In genomic region chr11:111829185-111829968, GRCh38 we compare ENCODE assay signal across 14 cellular contexts. TPM values are rescaled to one million over a fixed set of nuclear protein-coding genes. Genes with fewer than 3 reads are reported as not detected.
DNase-seq lines count a peak whose midpoint lies in the region; ATAC-seq and TF ChIP-seq lines count a peak whose summit lies in the region.
"Had no signal": no experiment of that assay in that cellular context is flagged by ENCODE, and none has a peak within 500 bp of the region (broad histone marks: within the 10 kb centered on the region; RNA-seq: fewer than 3 reads in every experiment).

No MANE protein-coding gene starts in this region.

- H3K36me3 ChIP-seq in stomach smooth muscle (ENCODE audit: control insufficient read depth in 2 of 2, insufficient read depth in 2 of 2, low read length in 2 of 2) (peaks cover 4 to 5% of the 10 kb centered on the region in 2 donors), prostate gland (no peaks in the 10 kb centered on the region)

- peak; percentile 7 for DNase-seq in activated naive CD4-positive, alpha-beta T cell treated with anti-CD3 and anti-CD28 coated beads for 36 hours
- DNase-seq in activated naive CD4-positive, alpha-beta T cell treated with Interleukin-2 at 50 U/mL for 16 hours = no peak
- DNase-seq in iPS-NIHi11 (ENCODE audit: low spot score) (no peak), prostate gland (ENCODE audit: low spot score) (no peak), HuH-7 (ENCODE audit: low spot score) (no peak)
- DNase-seq: left ventricle myocardium inferior, NCI-H526, SK-N-SH had no signal

- CTCF ChIA-PET in activated naive CD4-positive, alpha-beta T cell treated with anti-CD3 and anti-CD28 coated beads for 36 hours (lab: Charles Lee) = interaction anchor here (0.6 to 1.4 kb wide), 2 partner anchors 9 to 450 kb away, joined by 3 to 4 read pairs; no protein-coding TSS in a partner anchor

- no peaks in the 10 kb centered on the region for H3K9me3 ChIP-seq in stomach smooth muscle (ENCODE audit: control insufficient read depth in 2 of 2, low read length in 2 of 2)
- H3K9me3 ChIP-seq in prostate gland = no peaks in the 10 kb centered on the region
- H3K9me3 ChIP-seq: left ventricle myocardium inferior, SK-N-SH had no signal

- H3K4me1 Mint-ChIP-seq in activated naive CD4-positive, alpha-beta T cell treated with anti-CD3 and anti-CD28 coated beads for 36 hours (ENCODE audit: low read depth) = peaks cover 19% of the 10 kb centered on the region
- H3K4me1 Mint-ChIP-seq: central memory CD8-positive, alpha-beta T cell had no signal

- H3K27ac ChIP-seq in stomach smooth muscle (ENCODE audit: low read length) = peak overlapping the region; percentile 13
- no peak overlapping the region for H3K27ac ChIP-seq in prostate gland
- H3K27ac ChIP-seq: left ventricle myocardium inferior had no signal

- H3K27me3 Mint-ChIP-seq in activated naive CD4-positive, alpha-beta T cell treated with anti-CD3 and anti-CD28 coated beads for 36 hours (ENCODE audit: low read depth) = no peaks in the 10 kb centered on the region
- H3K27me3 Mint-ChIP-seq: central memory CD8-positive, alpha-beta T cell; progenitor cell of endocrine pancreas had no signal

- H3K9me3 Mint-ChIP-seq in activated naive CD4-positive, alpha-beta T cell treated with anti-CD3 and anti-CD28 coated beads for 36 hours = no peaks in the 10 kb centered on the region
- H3K9me3 Mint-ChIP-seq: central memory CD8-positive, alpha-beta T cell had no signal

- ATAC-seq in HG02588 (IDR thresholded peaks at IDR 0.05; ENCODE audit: unreplicated experiment) (peak; percentile 71), HG03565 (IDR thresholded peaks at IDR 0.05; ENCODE audit: unreplicated experiment) (peak; percentile 62)
- ATAC-seq: HCT116 had no signal

- H3K9ac ChIP-seq in stomach smooth muscle (ENCODE audit: low read length in 2 of 2) = no peak overlapping the region
- H3K9ac ChIP-seq: SK-N-SH had no signal

- H3K27ac Mint-ChIP-seq in activated naive CD4-positive, alpha-beta T cell treated with anti-CD3 and anti-CD28 coated beads for 36 hours = no peak overlapping the region
- H3K27ac Mint-ChIP-seq: progenitor cell of endocrine pancreas had no signal

- H3K4me1 ChIP-seq in stomach smooth muscle (ENCODE audit: control insufficient read depth, insufficient read depth, low read length) (no peaks in the 10 kb centered on the region), prostate gland (replicated peaks) (no peaks in the 10 kb centered on the region)

- WGBS in prostate gland = 89% methylated on average over 5 of the region's 5 CpGs

- TF ChIP-seq POLR2A in prostate gland (IDR thresholded peaks at IDR 0.05) = no peak

- TF ChIP-seq CTCF in prostate gland (IDR thresholded peaks at IDR 0.05) = no peak

- H3K4me3 ChIP-seq in stomach smooth muscle (ENCODE audit: low read length in 2 of 2) (no peak overlapping the region), prostate gland (no peak overlapping the region)
- H3K4me3 ChIP-seq: left ventricle myocardium inferior had no signal

- H3K36me3 Mint-ChIP-seq in activated naive CD4-positive, alpha-beta T cell treated with anti-CD3 and anti-CD28 coated beads for 36 hours (ENCODE audit: low read depth) = peaks cover 26% of the 10 kb centered on the region

- H3K4me3 Mint-ChIP-seq in activated naive CD4-positive, alpha-beta T cell treated with anti-CD3 and anti-CD28 coated beads for 36 hours = no peak overlapping the region
- H3K4me3 Mint-ChIP-seq: central memory CD8-positive, alpha-beta T cell had no signal

- intact Hi-C loops in activated naive CD4-positive, alpha-beta T cell treated with anti-CD3 and anti-CD28 coated beads for 36 hours (cut with micrococcal nuclease) = loop anchor here (1.0 kb wide), 2 partner anchors 227 to 301 kb away; partner anchors contain the start of gene SIK2
- intact Hi-C loops in prostate gland (cut with DNase I) = no loop called here

- H3K27me3 ChIP-seq in stomach smooth muscle (ENCODE audit: control insufficient read depth in 1 of 2, insufficient read depth in 2 of 2, low read length in 2 of 2) = no peaks in the 10 kb centered on the region
- no peaks in the 10 kb centered on the region for H3K27me3 ChIP-seq in prostate gland (replicated peaks; ENCODE audit: insufficient read depth)

RNA-seq across cellular contexts. Expression of gene ALG9, which starts 42.0 kb away (rescaled TPM):
- 10 to 100 TPM; 21.3 to 21.9 TPM for total RNA-seq in activated naive CD4-positive, alpha-beta T cell treated with anti-CD3 and anti-CD28 coated beads for 36 hours
- 10 to 100 TPM; 24.9 to 26.5 TPM for total RNA-seq in prostate gland

RNA-seq across cellular contexts. Expression of gene FDXACB1, which starts 49.6 kb away (rescaled TPM):
- total RNA-seq in activated naive CD4-positive, alpha-beta T cell treated with anti-CD3 and anti-CD28 coated beads for 36 hours = 1 to 10 TPM; 3.4 to 3.8 TPM
- 1 to 10 TPM; 2.7 to 7.6 TPM for total RNA-seq in prostate gland

RNA-seq across cellular contexts. Expression of gene CFAP68, which starts 50.0 kb away (rescaled TPM):
- total RNA-seq in activated naive CD4-positive, alpha-beta T cell treated with anti-CD3 and anti-CD28 coated beads for 36 hours = 10 to 100 TPM; 31.5 to 33.2 TPM
- 10 to 100 TPM; 42.2 to 46.2 TPM for total RNA-seq in prostate gland
